Comparison of ENCODE assay signal across 8 cellular contexts in genomic region chr19:39390759-39391592, GRCh38. TPM values are rescaled to one million over a fixed set of nuclear protein-coding genes. Genes with fewer than 3 reads are reported as not detected.
DNase-seq lines count a peak whose midpoint lies in the region; ATAC-seq and TF ChIP-seq lines count a peak whose summit lies in the region.

A gene with protein sequence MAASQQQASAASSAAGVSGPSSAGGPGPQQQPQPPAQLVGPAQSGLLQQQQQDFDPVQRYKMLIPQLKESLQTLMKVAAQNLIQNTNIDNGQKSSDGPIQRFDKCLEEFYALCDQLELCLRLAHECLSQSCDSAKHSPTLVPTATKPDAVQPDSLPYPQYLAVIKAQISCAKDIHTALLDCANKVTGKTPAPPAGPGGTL (plus strand): TSS chr19:39391378. CDS start chr19:39391423, 45 bp downstream.
Gene PAF1 (minus strand): TSS chr19:39391106. CDS start chr19:39390864, 242 bp downstream.

- DNase-seq in GM04504 (ENCODE audit: low read depth) = peak; percentile 100
- DNase-seq in HFFc6 = peak; percentile 100
- peak; percentile 98 for DNase-seq in NB4 (ENCODE audit: low read depth)
- DNase-seq in SK-N-MC (ENCODE audit: low read depth, low spot score) = peak; percentile 100
- peak; percentile 98 for DNase-seq in activated naive CD4-positive, alpha-beta T cell treated with anti-CD3 and anti-CD28 coated beads, Interleukin-2, amount 10 ng/mL, durations not matched to agents 7 days and 5 days
- peak; percentile 64 to 100 (median 96) for DNase-seq in substantia nigra (lab: John Stamatoyannopoulos, UW)

- H3K27me3 ChIP-seq in gastroesophageal sphincter = no peaks in the 10 kb centered on the region
- no peaks in the 10 kb centered on the region for H3K27me3 ChIP-seq in neutrophil

- H3K4me1 ChIP-seq in gastroesophageal sphincter = peaks cover 0 to 72% (median 14%) of the 10 kb centered on the region in 3 donors
- H3K4me1 ChIP-seq in neutrophil (ENCODE audit: control insufficient read depth in 1 of 2, insufficient read depth in 1 of 2, low read depth in 1 of 2, low read length in 1 of 2) = peaks cover 21 to 27% of the 10 kb centered on the region in 2 experiments

- H3K36me3 ChIP-seq in SK-N-MC (ENCODE audit: insufficient read depth, low read length) (peaks cover 40% of the 10 kb centered on the region), gastroesophageal sphincter (peaks cover 0 to 72% of the 10 kb centered on the region in 2 donors), neutrophil (peaks cover 60% of the 10 kb centered on the region)

- no peaks in the 10 kb centered on the region; the same call in 1 of the 2 replicates for H3K9me3 Mint-ChIP-seq in HFFc6
- no peaks in the 10 kb centered on the region for H3K9me3 Mint-ChIP-seq in activated naive CD4-positive, alpha-beta T cell treated with anti-CD3 and anti-CD28 coated beads, Interleukin-2, amount 10 ng/mL, durations not matched to agents 7 days and 5 days

- peak within 1 kb of the TSS; percentile 98 for H3K4me3 Mint-ChIP-seq in HFFc6
- H3K4me3 Mint-ChIP-seq in activated naive CD4-positive, alpha-beta T cell treated with anti-CD3 and anti-CD28 coated beads, Interleukin-2, amount 10 ng/mL, durations not matched to agents 7 days and 5 days = peak within 1 kb of the TSS; percentile 94

- 0 to 2% methylated on average over 18 to 21 of the region's 68 CpGs for WGBS in gastroesophageal sphincter (ENCODE audit: low coverage in 1 of 2), 2 donors

- peak within 1 kb of the TSS; percentile 99 for H3K27ac Mint-ChIP-seq in HFFc6
- H3K27ac Mint-ChIP-seq in activated naive CD4-positive, alpha-beta T cell treated with anti-CD3 and anti-CD28 coated beads, Interleukin-2, amount 10 ng/mL, durations not matched to agents 7 days and 5 days = peak within 1 kb of the TSS; percentile 99

- CTCF ChIA-PET in activated naive CD4-positive, alpha-beta T cell treated with anti-CD3 and anti-CD28 coated beads, Interleukin-2, amount 10 ng/mL, durations not matched to agents 7 days and 5 days (lab: Charles Lee) = interaction anchor here (1.0 to 3.6 kb wide), 2 partner anchors 21 to 45 kb away, joined by 3 to 17 read pairs; partner anchors contain the start of gene PLEKHG2

- H3K9me3 ChIP-seq in SK-N-MC (ENCODE audit: low read depth, low read length) (no peaks in the 10 kb centered on the region), gastroesophageal sphincter (no peaks in the 10 kb centered on the region), neutrophil (no peaks in the 10 kb centered on the region)

- TF ChIP-seq EP300 in gastroesophageal sphincter (IDR thresholded peaks at IDR 0.05) = no peak

- peaks cover 6% of the 10 kb centered on the region for H3K27me3 Mint-ChIP-seq in HFFc6 (ENCODE audit: insufficient read depth)
- no peaks in the 10 kb centered on the region for H3K27me3 Mint-ChIP-seq in activated naive CD4-positive, alpha-beta T cell treated with anti-CD3 and anti-CD28 coated beads, Interleukin-2, amount 10 ng/mL, durations not matched to agents 7 days and 5 days

- peak; percentile 99 for ATAC-seq in gastroesophageal sphincter

- TF ChIP-seq POLR2A in NB4 (IDR thresholded peaks at IDR 0.05; ENCODE audit: extremely low read depth, insufficient read length) (peak; percentile 77), gastroesophageal sphincter (IDR thresholded peaks at IDR 0.05) (peak; percentile 72 to 77)

- peak within 1 kb of the TSS; percentile 95 for H3K4me3 ChIP-seq in NB4 (ENCODE audit: low read depth, low read length)
- peak within 1 kb of the TSS; percentile 96 for H3K4me3 ChIP-seq in SK-N-MC
- H3K4me3 ChIP-seq in gastroesophageal sphincter = peak within 1 kb of the TSS; percentile 84 to 93
- H3K4me3 ChIP-seq in neutrophil (ENCODE audit: low read depth in 1 of 2, low read length in 1 of 2) = peak within 1 kb of the TSS; percentile 93 to 99

- H3K36me3 Mint-ChIP-seq in HFFc6 (ENCODE audit: low read depth) = peaks cover 38% of the 10 kb centered on the region
- peaks cover 57% of the 10 kb centered on the region for H3K36me3 Mint-ChIP-seq in activated naive CD4-positive, alpha-beta T cell treated with anti-CD3 and anti-CD28 coated beads, Interleukin-2, amount 10 ng/mL, durations not matched to agents 7 days and 5 days

- peaks cover 44% of the 10 kb centered on the region for H3K4me1 Mint-ChIP-seq in HFFc6 (ENCODE audit: low read depth)
- H3K4me1 Mint-ChIP-seq in activated naive CD4-positive, alpha-beta T cell treated with anti-CD3 and anti-CD28 coated beads, Interleukin-2, amount 10 ng/mL, durations not matched to agents 7 days and 5 days = peaks cover 39% of the 10 kb centered on the region

- peak within 1 kb of the TSS; percentile 97 for H3K27ac ChIP-seq in SK-N-MC
- peak within 1 kb of the TSS; percentile 98 to 99 (median 98) for H3K27ac ChIP-seq in gastroesophageal sphincter
- peak within 1 kb of the TSS; percentile 96 for H3K27ac ChIP-seq in neutrophil
- peak within 1 kb of the TSS; percentile 96 for H3K27ac ChIP-seq in substantia nigra (ENCODE audit: low read depth, low read length, poor library complexity, severe bottlenecking)

- H3K9ac ChIP-seq in SK-N-MC (ENCODE audit: insufficient read length) = peak within 1 kb of the TSS; percentile 97

- TF ChIP-seq CTCF in HFFc6 (IDR thresholded peaks at IDR 0.05) (peak; percentile 51; the same call in 1 of the 2 replicates), NB4 (IDR thresholded peaks at IDR 0.05; ENCODE audit: low read depth, low read length) (no peak), gastroesophageal sphincter (IDR thresholded peaks at IDR 0.05) (peak in 2 of 4 experiments; percentile 27 to 30), neutrophil (IDR thresholded peaks at IDR 0.05) (peak; percentile 56)

RNA-seq across cellular contexts. Expression of the first gene that starts in this region (rescaled TPM):
- total RNA-seq in HFFc6 (2021; fragmentation: NEBNext Ultra II Directional; extraction: Animal tissue kit (Norgen Biotek cat#: 25700)) = 10 to 100 TPM; 38.2 to 48.5 (median 45.2) TPM
- 10 to 100 TPM; 30.0 to 50.7 (median 36.4) TPM for total RNA-seq in gastroesophageal sphincter

RNA-seq across cellular contexts. Expression of gene PAF1, which starts in this region (rescaled TPM):
- total RNA-seq in HFFc6 (2021; fragmentation: NEBNext Ultra II Directional; extraction: Animal tissue kit (Norgen Biotek cat#: 25700)) = 10 to 100 TPM; 46.8 to 70.0 (median 60.6) TPM
- total RNA-seq in gastroesophageal sphincter = 10 to 100 TPM; 32.8 to 48.0 (median 44.0) TPM

Comparison
In these comparisons a context has a peak if more than half of its experiments do, and no peak if none do; other contexts are left out.
1. Peak in every context shown above with its lines: DNase-seq, ATAC-seq, H3K4me3 ChIP-seq and H3K27ac ChIP-seq.